In the genomic region with DNA sequence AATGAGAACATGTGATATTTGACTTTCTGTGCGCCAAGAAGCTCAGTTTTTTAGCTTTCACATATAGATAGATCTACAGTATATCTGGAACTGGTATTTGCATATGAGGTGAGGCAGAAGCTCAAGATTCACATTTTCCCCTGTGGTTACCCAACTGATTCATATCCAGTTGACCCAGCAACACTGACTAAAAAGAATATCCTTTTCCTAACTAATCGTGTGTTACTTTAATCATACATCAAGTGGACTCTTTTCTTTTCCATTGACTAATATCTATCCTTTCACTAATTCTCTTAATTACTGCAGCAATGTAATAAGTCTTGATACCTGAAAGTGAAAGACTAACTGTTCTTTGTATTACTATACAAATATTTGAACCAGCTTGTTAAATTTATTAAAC, we compare ENCODE assay signal across 16 cellular contexts.
DNase-seq lines count a peak whose midpoint lies in the region; ATAC-seq and TF ChIP-seq lines count a peak whose summit lies in the region.
"Had no signal": no experiment of that assay in that cellular context is flagged by ENCODE, and none has a peak within 500 bp of the region (broad histone marks: within the 10 kb centered on the region; RNA-seq: fewer than 3 reads in every experiment).

No MANE protein-coding gene starts in this region.

- WGBS in lower leg skin, 2 donors = 89 to 98% methylated on average over 2 of the region's 2 CpGs

- no peak for DNase-seq in activated naive CD4-positive, alpha-beta T cell (lab: John Stamatoyannopoulos, UW)
- DNase-seq in NCI-H524 (lab: John Stamatoyannopoulos, UW) (no peak), lower leg skin (ENCODE audit: low spot score in 2 of 2) (no peak), medulla oblongata (ENCODE audit: extremely low spot score) (no peak)
- DNase-seq: ACHN, glutamatergic neuron, NCI-H1694 treated with DMSO at 0.1 percent for 48 hours, NCI-H526 treated with DMSO at 0.1 percent for 48 hours, occipital lobe, stomach had no signal

- peaks cover 26% of the 10 kb centered on the region for H3K4me1 Mint-ChIP-seq in activated naive CD4-positive, alpha-beta T cell treated with anti-CD3 and anti-CD28 coated beads, Interleukin-2, amount 50 U/mL, for 24 hours
- peaks cover 43% of the 10 kb centered on the region for H3K4me1 Mint-ChIP-seq in stimulated activated naive CD8-positive, alpha-beta T cell treated with anti-CD3 and anti-CD28 coated beads, Interleukin-15, Interleukin-2, amounts not matched to agents 100 ng/mL and 50 ng/mL, for 24 hours (ENCODE audit: low read depth)
- H3K4me1 Mint-ChIP-seq: WTC11 had no signal

- H3K27ac Mint-ChIP-seq in activated naive CD4-positive, alpha-beta T cell treated with anti-CD3 and anti-CD28 coated beads, Interleukin-2, amount 50 U/mL, for 24 hours = peak overlapping the region; percentile 6
- H3K27ac Mint-ChIP-seq in stimulated activated naive CD8-positive, alpha-beta T cell treated with anti-CD3 and anti-CD28 coated beads, Interleukin-15, Interleukin-2, amounts not matched to agents 100 ng/mL and 50 ng/mL, for 24 hours = peak overlapping the region; percentile 86
- H3K27ac Mint-ChIP-seq: WTC11 had no signal

- H3K9me3 Mint-ChIP-seq in activated naive CD4-positive, alpha-beta T cell treated with anti-CD3 and anti-CD28 coated beads, Interleukin-2, amount 50 U/mL, for 24 hours = peaks cover 4% of the 10 kb centered on the region
- peaks cover 16% of the 10 kb centered on the region for H3K9me3 Mint-ChIP-seq in stimulated activated naive CD8-positive, alpha-beta T cell treated with anti-CD3 and anti-CD28 coated beads, Interleukin-15, Interleukin-2, amounts not matched to agents 100 ng/mL and 50 ng/mL, for 24 hours

- TF ChIP-seq CTCF in lower leg skin (IDR thresholded peaks at IDR 0.05) = no peak

- no peaks in the 10 kb centered on the region for H3K27me3 Mint-ChIP-seq in activated naive CD4-positive, alpha-beta T cell treated with anti-CD3 and anti-CD28 coated beads, Interleukin-2, amount 50 U/mL, for 24 hours
- no peaks in the 10 kb centered on the region for H3K27me3 Mint-ChIP-seq in stimulated activated naive CD8-positive, alpha-beta T cell treated with anti-CD3 and anti-CD28 coated beads, Interleukin-15, Interleukin-2, amounts not matched to agents 100 ng/mL and 50 ng/mL, for 24 hours

- intact Hi-C loops in lower leg skin (cut with DNase I; ENCODE audit: low total_unique reads) = no loop called here

- ATAC-seq in GM21723 (IDR thresholded peaks at IDR 0.05; ENCODE audit: unreplicated experiment) (peak; percentile 90), HG03442 (IDR thresholded peaks at IDR 0.05; ENCODE audit: unreplicated experiment) (peak; percentile 91)
- ATAC-seq: WTC11 had no signal

- TF ChIP-seq POLR2A in lower leg skin (IDR thresholded peaks at IDR 0.05) = no peak

- H3K4me3 ChIP-seq in lower leg skin (ENCODE audit: low read depth, poor library complexity, severe bottlenecking) = no peak overlapping the region
- H3K4me3 ChIP-seq: ascending aorta, stomach had no signal

- H3K4me3 Mint-ChIP-seq in activated naive CD4-positive, alpha-beta T cell treated with anti-CD3 and anti-CD28 coated beads, Interleukin-2, amount 50 U/mL, for 24 hours = no peak overlapping the region
- peak overlapping the region; percentile 12 for H3K4me3 Mint-ChIP-seq in stimulated activated naive CD8-positive, alpha-beta T cell treated with anti-CD3 and anti-CD28 coated beads, Interleukin-15, Interleukin-2, amounts not matched to agents 100 ng/mL and 50 ng/mL, for 24 hours
- H3K4me3 Mint-ChIP-seq: WTC11 had no signal

- H3K36me3 Mint-ChIP-seq in activated naive CD4-positive, alpha-beta T cell treated with anti-CD3 and anti-CD28 coated beads, Interleukin-2, amount 50 U/mL, for 24 hours = peaks cover 5% of the 10 kb centered on the region
- H3K36me3 Mint-ChIP-seq in stimulated activated naive CD8-positive, alpha-beta T cell treated with anti-CD3 and anti-CD28 coated beads, Interleukin-15, Interleukin-2, amounts not matched to agents 100 ng/mL and 50 ng/mL, for 24 hours (ENCODE audit: low read depth) = peaks cover 21% of the 10 kb centered on the region
